In genomic region chr21:40208960-40209359, GRCh38 we compare ENCODE assay signal across 25 cellular contexts.
"Had no signal": no experiment of that assay in that cellular context is flagged by ENCODE, and none has a peak within 500 bp of the region (broad histone marks: within the 10 kb centered on the region; RNA-seq: fewer than 3 reads in every experiment).

No MANE protein-coding gene starts in this region.

- H3K4me3 ChIP-seq: breast epithelium, gastrocnemius medialis, left ventricle myocardium inferior, lung, skin epidermis, testis, transverse colon had no signal

- H3K27me3 ChIP-seq: breast epithelium, gastrocnemius medialis, testis, transverse colon had no signal

- H3K36me3 Mint-ChIP-seq: activated naive CD4-positive, alpha-beta T cell treated with anti-CD3 and anti-CD28 coated beads, Interleukin-2, amount 50 U/mL, for 24 hours; natural killer cell had no signal

- H3K27ac Mint-ChIP-seq: activated CD4-positive, alpha-beta T cell treated with anti-CD3 and anti-CD28 coated beads, Interleukin-2, amount 10 ng/mL, durations not matched to agents 7 days and 5 days; activated CD8-positive, alpha-beta T cell treated with anti-CD3 and anti-CD28 coated beads for 36 hours; activated naive CD4-positive, alpha-beta T cell treated with anti-CD3 and anti-CD28 coated beads, Interleukin-2, amount 50 U/mL, for 24 hours; activated naive CD8-positive, alpha-beta T cell treated with anti-CD3 and anti-CD28 coated beads, Interleukin-2, amount 50 U/mL, for 24 hours; activated T-helper 2 cell treated with anti-CD3 and anti-CD28 coated beads, Interferon-gamma antibody, Interleukin-2, Interleukin-4, amounts not matched to agents 10 μg/mL and 5 μg/mL and 100 μg/mL, durations not matched to agents 14 hours and 24 hours and 36 hours; natural killer cell had no signal

- H3K27ac ChIP-seq: gastrocnemius medialis, left ventricle myocardium inferior, skin epidermis, testis, transverse colon had no signal

- H3K4me1 ChIP-seq: breast epithelium, gastrocnemius medialis, left ventricle myocardium inferior, testis, transverse colon had no signal

- H3K27me3 Mint-ChIP-seq: activated CD4-positive, alpha-beta T cell treated with anti-CD3 and anti-CD28 coated beads, Interleukin-2, amount 10 ng/mL, durations not matched to agents 7 days and 5 days; central memory CD8-positive, alpha-beta T cell had no signal

- H3K9me3 Mint-ChIP-seq: activated CD8-positive, alpha-beta T cell treated with anti-CD3 and anti-CD28 coated beads for 36 hours; activated naive CD4-positive, alpha-beta T cell treated with anti-CD3 and anti-CD28 coated beads, Interleukin-2, amount 50 U/mL, for 24 hours; activated naive CD8-positive, alpha-beta T cell treated with anti-CD3 and anti-CD28 coated beads, Interleukin-2, amount 50 U/mL, for 24 hours; activated T-cell treated with anti-CD3 and anti-CD28 coated beads, Interleukin-2, amount 50 U/mL, for 4 hours had no signal

- H3K9me3 ChIP-seq: breast epithelium, gastrocnemius medialis, left ventricle myocardium inferior, testis, transverse colon had no signal

- H3K4me3 Mint-ChIP-seq: activated CD4-positive, alpha-beta T cell treated with anti-CD3 and anti-CD28 coated beads, Interleukin-2, amount 10 ng/mL, durations not matched to agents 7 days and 5 days; activated CD8-positive, alpha-beta T cell treated with anti-CD3 and anti-CD28 coated beads for 36 hours; activated naive CD4-positive, alpha-beta T cell treated with anti-CD3 and anti-CD28 coated beads, Interleukin-2, amount 50 U/mL, for 24 hours; activated naive CD8-positive, alpha-beta T cell treated with anti-CD3 and anti-CD28 coated beads, Interleukin-2, amount 50 U/mL, for 24 hours; activated T-cell treated with anti-CD3 and anti-CD28 coated beads, Interleukin-2, amount 50 U/mL, for 4 hours; central memory CD8-positive, alpha-beta T cell; natural killer cell had no signal

- H3K36me3 ChIP-seq: breast epithelium, gastrocnemius medialis, left ventricle myocardium inferior, transverse colon had no signal

- DNase-seq: activated CD4-positive, alpha-beta T cell treated with anti-CD3 and anti-CD28 coated beads, Interleukin-2, amount 10 ng/mL, durations not matched to agents 7 days and 5 days; activated CD4-positive, CD25-positive, alpha-beta regulatory T cell treated with anti-CD3 and anti-CD28 coated beads, Interleukin-2, amount 50 U/mL, for 72 hours; activated CD8-positive, alpha-beta T cell treated with anti-CD3 and anti-CD28 coated beads for 36 hours; activated naive CD8-positive, alpha-beta T cell treated with anti-CD3 and anti-CD28 coated beads, Interleukin-2, amount 50 U/mL, for 24 hours; activated T-cell treated with anti-CD3 and anti-CD28 coated beads, Interleukin-2, amount 50 U/mL, for 4 hours; amygdala; dermis blood vessel endothelial cell; effector CD4-positive, alpha-beta T cell; gastrocnemius medialis; glutamatergic neuron; left ventricle myocardium inferior; mesendoderm; natural killer cell; stimulated activated CD4-positive, alpha-beta T cell treated with anti-CD3 and anti-CD28 coated beads, Interleukin-12 subunit alpha, Interleukin-12 subunit beta, amount 100 ng/mL, for 4 hours; stimulated activated CD4-positive, alpha-beta T cell treated with anti-CD3 and anti-CD28 coated beads, Interleukin-4, amount 100 ng/mL, for 1 hour; stimulated activated naive CD8-positive, alpha-beta T cell treated with anti-CD3 and anti-CD28 coated beads, Interleukin-15, Interleukin-2, amounts not matched to agents 100 U/mL and 50 U/mL, for 24 hours; T-helper 2 cell; testis; transverse colon had no signal

- H3K4me1 Mint-ChIP-seq: activated CD4-positive, alpha-beta T cell treated with anti-CD3 and anti-CD28 coated beads, Interleukin-2, amount 10 ng/mL, durations not matched to agents 7 days and 5 days; activated naive CD4-positive, alpha-beta T cell treated with anti-CD3 and anti-CD28 coated beads, Interleukin-2, amount 50 U/mL, for 24 hours; activated naive CD8-positive, alpha-beta T cell treated with anti-CD3 and anti-CD28 coated beads, Interleukin-2, amount 50 U/mL, for 24 hours; central memory CD8-positive, alpha-beta T cell; natural killer cell had no signal
